Comparison of ENCODE assay signal across 8 cellular contexts in the genomic region with DNA sequence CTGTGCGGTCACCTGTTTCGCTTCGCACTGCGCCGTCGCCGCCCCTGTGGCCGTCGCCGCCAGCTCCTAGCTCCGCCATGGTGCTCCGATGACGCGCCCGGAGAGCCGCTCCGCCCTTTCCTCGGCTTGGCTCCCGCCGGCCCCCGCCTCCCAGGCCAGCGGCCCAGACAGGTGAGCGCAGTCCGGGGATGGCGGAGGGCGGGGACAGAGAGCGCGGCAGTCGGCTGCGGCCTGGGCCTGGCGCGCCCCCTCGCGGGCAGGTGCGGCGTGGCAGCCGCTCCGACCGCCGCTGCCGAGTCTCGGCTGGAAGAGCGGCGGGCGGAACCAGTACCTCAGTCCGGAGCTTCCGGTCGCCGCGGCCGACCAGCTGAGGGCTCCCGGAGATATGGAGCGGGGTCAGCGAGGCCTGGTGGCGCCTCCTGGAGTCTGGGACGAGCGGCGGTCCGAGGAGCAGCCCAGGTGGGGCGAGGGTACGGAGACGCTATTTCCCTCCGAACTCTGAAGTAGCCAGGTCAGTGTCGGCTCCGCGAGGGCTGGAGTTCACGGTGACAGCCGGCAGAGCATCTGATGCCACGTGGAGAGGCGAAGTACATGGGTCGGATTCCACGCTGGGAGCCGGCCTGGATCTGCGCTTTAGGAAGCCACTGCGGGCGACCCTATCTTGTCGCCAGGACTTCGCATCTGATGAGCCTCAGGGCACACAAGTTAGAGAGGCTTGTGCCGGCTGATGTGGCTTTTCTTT. TPM values are rescaled to one million over a fixed set of nuclear protein-coding genes. Genes with fewer than 3 reads are reported as not detected.
A peak's percentile ranks its signal among the peaks of the same experiment; 100 is the strongest.
DNase-seq lines count a peak whose midpoint lies in the region; ATAC-seq and TF ChIP-seq lines count a peak whose summit lies in the region.

A gene (minus strand): TSS at position 93 of the 742 bp plus-strand sequence. CDS start 14 bp downstream, at position 79.

- no peak for TF ChIP-seq POLR2A in vagina (IDR thresholded peaks at IDR 0.05)

- H3K4me1 ChIP-seq in HUES48 (ENCODE audit: control insufficient read depth, insufficient read depth, low read length) (peaks cover 26% of the 10 kb centered on the region), vagina (peaks cover 14% of the 10 kb centered on the region)

- H3K36me3 ChIP-seq in HUES48 (ENCODE audit: control insufficient read depth, insufficient read depth, low read length) (no peaks in the 10 kb centered on the region), SK-N-MC (ENCODE audit: insufficient read depth, low read length) (no peaks in the 10 kb centered on the region; the same call in 1 of the 2 replicates), vagina (no peaks in the 10 kb centered on the region)

- peak within 1 kb of the TSS; percentile 72 for H3K4me3 Mint-ChIP-seq in activated naive CD8-positive, alpha-beta T cell
- H3K4me3 Mint-ChIP-seq in progenitor cell of endocrine pancreas (ENCODE audit: low read depth), result peak within 1 kb of the TSS; percentile 87

- peak within 1 kb of the TSS; percentile 88 for H3K4me3 ChIP-seq in HUES48 (ENCODE audit: low read depth, low read length)
- peak within 1 kb of the TSS; percentile 88 for H3K4me3 ChIP-seq in SK-N-MC
- peak within 1 kb of the TSS; percentile 58 to 74 for H3K4me3 ChIP-seq in vagina

- H3K4me1 Mint-ChIP-seq in activated naive CD8-positive, alpha-beta T cell (ENCODE audit: low read depth), result peaks cover 9% of the 10 kb centered on the region
- peaks cover 51% of the 10 kb centered on the region for H3K4me1 Mint-ChIP-seq in progenitor cell of endocrine pancreas (ENCODE audit: low read depth)

- intact Hi-C loops in left ventricle myocardium superior (cut with micrococcal nuclease) (no loop called here), vagina (cut with DNase I) (no loop called here)

- DNase-seq in COR-L47 (lab: John Stamatoyannopoulos, UW), result peak; percentile 78
- DNase-seq in SK-N-MC (ENCODE audit: low read depth, low spot score), result no peak
- DNase-seq in left ventricle myocardium superior, result peak; percentile 73
- DNase-seq in progenitor cell of endocrine pancreas (ENCODE audit: low spot score, unreplicated experiment), result peak; percentile 94
- DNase-seq in vagina (ENCODE audit: extremely low spot score in 2 of 2), result no peak

- H3K9ac ChIP-seq in HUES48 (ENCODE audit: low read depth, low read length) (peak within 1 kb of the TSS; percentile 74), SK-N-MC (ENCODE audit: insufficient read length) (peak within 1 kb of the TSS; percentile 18)

- H3K9me3 ChIP-seq in HUES48 (ENCODE audit: control insufficient read depth, insufficient read depth, low read length) (no peaks in the 10 kb centered on the region), SK-N-MC (ENCODE audit: low read depth, low read length) (no peaks in the 10 kb centered on the region), vagina (no peaks in the 10 kb centered on the region)

- no peaks in the 10 kb centered on the region for H3K9me3 Mint-ChIP-seq in activated naive CD8-positive, alpha-beta T cell (ENCODE audit: low read depth)
- H3K9me3 Mint-ChIP-seq in progenitor cell of endocrine pancreas (ENCODE audit: low read depth), result no peaks in the 10 kb centered on the region

- H3K27ac ChIP-seq in HUES48 (ENCODE audit: low read depth, low read length) (peak within 1 kb of the TSS; percentile 63), SK-N-MC (no peak within 1 kb of the TSS), vagina (peak within 1 kb of the TSS; percentile 74)

- no peak within 1 kb of the TSS for H3K27ac Mint-ChIP-seq in activated naive CD8-positive, alpha-beta T cell
- H3K27ac Mint-ChIP-seq in progenitor cell of endocrine pancreas, result peak within 1 kb of the TSS; percentile 94

- peaks cover 28% of the 10 kb centered on the region for H3K27me3 Mint-ChIP-seq in activated naive CD8-positive, alpha-beta T cell
- peaks cover 3% of the 10 kb centered on the region for H3K27me3 Mint-ChIP-seq in progenitor cell of endocrine pancreas

- ATAC-seq in GM21367 (IDR thresholded peaks at IDR 0.05; ENCODE audit: unreplicated experiment) (peak; percentile 47), left ventricle myocardium superior (peak; percentile 91)

- H3K27me3 ChIP-seq in HUES48 (ENCODE audit: control insufficient read depth, insufficient read depth, low read length), result peaks cover 32% of the 10 kb centered on the region
- no peaks in the 10 kb centered on the region for H3K27me3 ChIP-seq in vagina

- TF ChIP-seq CTCF in progenitor cell of endocrine pancreas (IDR thresholded peaks at IDR 0.05; ENCODE audit: unreplicated experiment) (peak; percentile 99), vagina (IDR thresholded peaks at IDR 0.05) (peak; percentile 49 to 82 (median 74))

- peaks cover 5% of the 10 kb centered on the region for H3K36me3 Mint-ChIP-seq in activated naive CD8-positive, alpha-beta T cell
- no peaks in the 10 kb centered on the region for H3K36me3 Mint-ChIP-seq in progenitor cell of endocrine pancreas (ENCODE audit: insufficient read depth)

RNA-seq across cellular contexts. Expression of the gene that starts here (rescaled TPM):
- total RNA-seq in left ventricle myocardium superior (3.9 TPM), progenitor cell of endocrine pancreas (90.3 and 101 TPM in 2 replicates), vagina (9.3 TPM)

Comparison
In these comparisons a context has a peak if more than half of its experiments do, and no peak if none do; other contexts are left out.
1. DNase-seq: peak in COR-L47 (single experiment), left ventricle myocardium superior (single experiment) and progenitor cell of endocrine pancreas (single experiment); none in SK-N-MC (single experiment) and vagina (0 of 2).
2. Peak in every context shown above with its lines, with median percentiles within 50 percentile points of each other: H3K4me3 ChIP-seq.